12 cellular contexts compared by ENCODE assay signal in the genomic region with DNA sequence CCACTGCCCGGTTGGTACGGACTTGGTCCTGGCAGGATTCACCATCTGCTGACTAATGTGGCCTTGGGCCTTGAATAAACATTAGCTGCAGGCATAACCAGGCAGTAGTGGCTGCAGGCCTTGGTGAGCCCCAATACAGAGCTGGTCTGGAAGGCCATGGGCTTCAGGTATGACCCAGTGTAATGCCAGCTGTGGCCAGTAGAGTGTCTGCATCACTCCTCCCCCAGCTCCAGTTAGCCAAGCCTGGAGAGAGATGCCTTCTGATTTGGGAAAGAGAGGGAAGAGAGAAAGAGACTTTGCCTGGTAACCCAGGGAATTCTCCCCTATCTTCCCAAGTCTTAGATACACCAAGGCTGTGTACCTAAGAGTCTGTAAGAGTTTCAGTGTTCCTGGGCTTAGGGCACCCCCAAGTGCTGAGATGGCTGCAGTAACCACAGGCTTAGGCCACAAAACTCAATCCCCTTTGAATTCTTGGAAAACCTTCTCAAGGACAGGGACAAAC. TPM values are rescaled to one million over a fixed set of nuclear protein-coding genes. Genes with fewer than 3 reads are reported as not detected.
DNase-seq lines count a peak whose midpoint lies in the region; ATAC-seq and TF ChIP-seq lines count a peak whose summit lies in the region.
"Had no signal": no experiment of that assay in that cellular context is flagged by ENCODE, and none has a peak within 500 bp of the region (broad histone marks: within the 10 kb centered on the region; RNA-seq: fewer than 3 reads in every experiment).

No MANE protein-coding gene starts in this region.

- H3K27me3 Mint-ChIP-seq in activated CD8-positive, alpha-beta memory T cell treated with anti-CD3 and anti-CD28 coated beads, Interleukin-2, amount 10 ng/mL, durations not matched to agents 7 days and 5 days: peaks cover 2% of the 10 kb centered on the region
- H3K27me3 Mint-ChIP-seq: naive B cell; stimulated activated memory B cell treated with anti-CD40 and anti-IgM and Interleukin-4, amounts not matched to agents 10 μg/mL and 1 μg/mL and 100 μg/mL, for 72 hours had no signal

- H3K27ac ChIP-seq in PC-3 (ENCODE audit: low read length): no peak overlapping the region
- no peak overlapping the region for H3K27ac ChIP-seq in thoracic aorta

- no peaks in the 10 kb centered on the region for H3F3A ChIP-seq in PC-3 (ENCODE audit: low read length, unreplicated experiment)

- H3K36me3 ChIP-seq in PC-3 (ENCODE audit: low read depth, low read length) (no peaks in the 10 kb centered on the region), thoracic aorta (no peaks in the 10 kb centered on the region)

- TF ChIP-seq CTCF in PC-3 (conservative IDR thresholded peaks at IDR 0.05; ENCODE audit: low read depth, low read length) (peak; percentile 59), foreskin fibroblast (IDR thresholded peaks at IDR 0.05; ENCODE audit: low read depth, low read length) (peak; percentile 29), thoracic aorta (IDR thresholded peaks at IDR 0.05) (peak; percentile 11)

- no peaks in the 10 kb centered on the region for H3K9me2 ChIP-seq in PC-3 (replicated peaks; ENCODE audit: low read length)

- no peak overlapping the region for H2AFZ ChIP-seq in PC-3 (ENCODE audit: low read length)

- H3K4me3 ChIP-seq in PC-3 (ENCODE audit: low read length): no peak overlapping the region
- H3K4me3 ChIP-seq in foreskin fibroblast (ENCODE audit: low read depth in 1 of 2, low read length in 2 of 2): no peak overlapping the region
- H3K4me3 ChIP-seq in thoracic aorta: no peak overlapping the region

- H3K9me3 ChIP-seq in PC-3 (ENCODE audit: low read length) (no peaks in the 10 kb centered on the region), thoracic aorta (peaks cover 5% of the 10 kb centered on the region)

- H3K27me3 ChIP-seq in PC-3 (ENCODE audit: low read length): no peaks in the 10 kb centered on the region
- H3K27me3 ChIP-seq in thoracic aorta (replicated peaks; ENCODE audit: insufficient read depth): no peaks in the 10 kb centered on the region

- H4K20me1 ChIP-seq in PC-3 (ENCODE audit: low read length): no peaks in the 10 kb centered on the region

- POLR2A ChIA-PET in PC-3 (lab: Charles Lee; ENCODE audit: unreplicated experiment): no interaction called here

- CTCF ChIA-PET in activated CD8-positive, alpha-beta memory T cell treated with anti-CD3 and anti-CD28 coated beads, Interleukin-2, amount 10 ng/mL, durations not matched to agents 7 days and 5 days (lab: Charles Lee): interaction anchor here (0.7 to 2.0 kb wide), 6 partner anchors 10 to 300 kb away, joined by 3 to 11 read pairs (median 3); no protein-coding TSS in a partner anchor
- CTCF ChIA-PET in PC-3 (lab: Charles Lee): interaction anchor here (1.0 kb wide), 1 partner anchor 74 kb away, joined by 4 read pairs; no protein-coding TSS in a partner anchor

- ATAC-seq in activated CD8-positive, alpha-beta memory T cell treated with anti-CD3 and anti-CD28 coated beads, Interleukin-2, amount 10 ng/mL, durations not matched to agents 7 days and 5 days: peak; percentile 53
- ATAC-seq in PC-3 (peak; percentile 67), thoracic aorta (ENCODE audit: insufficient number of reproducible peaks, low FRiP score, low read depth) (no peak)
- ATAC-seq: stimulated activated memory B cell treated with anti-CD40 and anti-IgM and Interleukin-4, amounts not matched to agents 10 μg/mL and 1 μg/mL and 100 μg/mL, for 72 hours had no signal

- H3K4me1 Mint-ChIP-seq in activated CD8-positive, alpha-beta memory T cell treated with anti-CD3 and anti-CD28 coated beads, Interleukin-2, amount 10 ng/mL, durations not matched to agents 7 days and 5 days: no peaks in the 10 kb centered on the region
- H3K4me1 Mint-ChIP-seq: stimulated activated memory B cell treated with anti-CD40 and anti-IgM and Interleukin-4, amounts not matched to agents 10 μg/mL and 1 μg/mL and 100 μg/mL, for 72 hours had no signal

- H3K79me2 ChIP-seq in PC-3 (ENCODE audit: low read length): no peaks in the 10 kb centered on the region

- intact Hi-C loops in PC-3 (cut with micrococcal nuclease): no loop called here
- intact Hi-C loops in posterior vena cava (cut with DNase I): loop anchor here in 1 of 2 donors (5.0 kb wide), 1 partner anchor 298 kb away; no protein-coding TSS in a partner anchor

- no TSS peak for BruUV-seq in PC-3 (replicated peaks; lab: Mats Ljungman, UMichigan)

- no peak overlapping the region for H3K4me3 Mint-ChIP-seq in activated CD8-positive, alpha-beta memory T cell treated with anti-CD3 and anti-CD28 coated beads, Interleukin-2, amount 10 ng/mL, durations not matched to agents 7 days and 5 days
- H3K4me3 Mint-ChIP-seq: stimulated activated memory B cell treated with anti-CD40 and anti-IgM and Interleukin-4, amounts not matched to agents 10 μg/mL and 1 μg/mL and 100 μg/mL, for 72 hours had no signal

- H3K27ac Mint-ChIP-seq in activated CD8-positive, alpha-beta memory T cell treated with anti-CD3 and anti-CD28 coated beads, Interleukin-2, amount 10 ng/mL, durations not matched to agents 7 days and 5 days: no peak overlapping the region
- H3K27ac Mint-ChIP-seq: naive B cell; stimulated activated memory B cell treated with anti-CD40 and anti-IgM and Interleukin-4, amounts not matched to agents 10 μg/mL and 1 μg/mL and 100 μg/mL, for 72 hours had no signal

- peaks cover 4% of the 10 kb centered on the region for H3K36me3 Mint-ChIP-seq in activated CD8-positive, alpha-beta memory T cell treated with anti-CD3 and anti-CD28 coated beads, Interleukin-2, amount 10 ng/mL, durations not matched to agents 7 days and 5 days

- no peak overlapping the region for H3K9ac ChIP-seq in PC-3 (ENCODE audit: low read length)

- DNase-seq in activated CD8-positive, alpha-beta memory T cell treated with anti-CD3 and anti-CD28 coated beads, Interleukin-2, amount 10 ng/mL, durations not matched to agents 7 days and 5 days: no peak
- DNase-seq in activated CD8-positive, alpha-beta memory T cell treated with anti-CD3 and anti-CD28 coated beads, Interleukin-2, amount 50 U/mL, for 4 hours: no peak
- DNase-seq in PC-3 (peak; percentile 44), foreskin fibroblast (peak in 1 of 2 donors; percentile 10), thoracic aorta (ENCODE audit: low spot score) (no peak), amygdala (lab: John Stamatoyannopoulos, UW) (no peak), RKO (ENCODE audit: low spot score) (no peak), posterior vena cava (ENCODE audit: low spot score) (no peak)
- DNase-seq: dermis blood vessel endothelial cell, naive B cell, NCI-H1105 had no signal

- H3K9me3 Mint-ChIP-seq in activated CD8-positive, alpha-beta memory T cell treated with anti-CD3 and anti-CD28 coated beads, Interleukin-2, amount 10 ng/mL, durations not matched to agents 7 days and 5 days (ENCODE audit: low read depth): peaks cover 3% of the 10 kb centered on the region

- no peak overlapping the region for H3K4me2 ChIP-seq in PC-3 (ENCODE audit: low read length)

- H3K4me1 ChIP-seq in PC-3 (ENCODE audit: insufficient read depth, low read length) (no peaks in the 10 kb centered on the region), thoracic aorta (ENCODE audit: control insufficient read depth in 1 of 2, low read depth in 2 of 2) (peaks cover 0 to 4% of the 10 kb centered on the region in 2 donors)

RNA-seq across cellular contexts. Expression of gene C5, which starts 5.6 kb away (rescaled TPM):
- 1 to 10 TPM; 1.9 to 3.0 TPM for total RNA-seq in activated CD8-positive, alpha-beta memory T cell treated with anti-CD3 and anti-CD28 coated beads, Interleukin-2, amount 10 ng/mL, durations not matched to agents 7 days and 5 days
- total RNA-seq in PC-3 (2014; rRNA removed): 1.6 and 2.9 TPM in 2 replicates
- 10 to 100 TPM in 1 of 2 donors, 1 to 10 TPM in 1; 8.3 to 12.2 TPM for total RNA-seq in thoracic aorta
- 1 to 10 TPM; 3.7 to 5.9 TPM for total RNA-seq in posterior vena cava

RNA-seq across cellular contexts. Expression of gene CNTRL, which starts 19.1 kb away (rescaled TPM):
- total RNA-seq in activated CD8-positive, alpha-beta memory T cell treated with anti-CD3 and anti-CD28 coated beads, Interleukin-2, amount 10 ng/mL, durations not matched to agents 7 days and 5 days: 100 to 1,000 TPM in 1 of 2 experiments, 10 to 100 TPM in 1; 80.3 to 107 TPM
- total RNA-seq in PC-3 (2014; rRNA removed): 6.0 and 7.9 TPM in 2 replicates
- total RNA-seq in thoracic aorta: 10 to 100 TPM; 11.4 to 31.0 TPM
- total RNA-seq in posterior vena cava: 10 to 100 TPM; 13.6 to 15.2 TPM
